Comparison of ENCODE assay signal across 8 cellular contexts in the genomic region with DNA sequence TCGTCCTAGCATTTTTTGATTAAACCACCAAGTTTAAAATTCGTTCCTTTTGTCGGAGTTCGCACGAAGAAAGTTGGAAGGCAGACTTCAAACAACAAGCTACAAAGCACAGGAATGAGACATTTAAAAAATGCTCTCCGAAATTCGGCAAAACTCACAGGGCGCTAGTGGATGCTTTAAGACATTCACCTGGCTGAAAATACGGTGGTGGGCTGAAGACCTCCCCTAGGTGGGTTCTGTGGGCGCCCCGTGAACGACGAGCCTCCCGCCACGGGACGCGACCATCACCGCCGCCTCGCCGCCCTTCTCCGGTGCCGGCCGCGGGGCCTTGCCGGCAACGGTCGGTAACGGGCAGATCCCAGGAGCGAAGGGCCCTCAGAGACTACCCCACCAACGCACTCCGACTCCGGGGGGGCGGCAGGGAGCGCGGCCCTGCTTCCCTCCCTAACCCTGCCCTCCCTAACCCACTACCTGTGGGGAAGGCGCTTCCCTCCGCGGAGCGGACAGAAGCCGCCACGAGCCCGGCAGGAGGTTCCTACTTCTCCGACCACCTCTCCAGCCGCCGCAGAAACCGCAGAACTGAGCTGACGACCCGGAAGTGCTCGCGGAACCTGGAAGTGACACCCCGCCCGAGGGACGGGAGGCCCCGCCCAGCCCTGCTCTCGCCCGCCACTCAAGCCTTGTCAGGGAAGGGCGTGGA. TPM values are rescaled to one million over a fixed set of nuclear protein-coding genes. Genes with fewer than 3 reads are reported as not detected.
DNase-seq lines count a peak whose midpoint lies in the region; ATAC-seq and TF ChIP-seq lines count a peak whose summit lies in the region.

A gene with protein sequence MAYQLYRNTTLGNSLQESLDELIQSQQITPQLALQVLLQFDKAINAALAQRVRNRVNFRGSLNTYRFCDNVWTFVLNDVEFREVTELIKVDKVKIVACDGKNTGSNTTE (minus strand): TSS at position 581 of the 700 bp plus-strand sequence. CDS start 5,238 bp downstream, outside the sequence.

- peaks cover 10% of the 10 kb centered on the region for H3K4me1 Mint-ChIP-seq in T-helper 17 cell

- DNase-seq in NCI-H187 (lab: John Stamatoyannopoulos, UW) = peak; percentile 77 to 87
- peak; percentile 85 to 92 (median 88) for DNase-seq in T-helper 17 cell
- DNase-seq in amygdala (lab: John Stamatoyannopoulos, UW) = peak; percentile 54 to 95 (median 88)
- DNase-seq in left ventricle myocardium inferior = peak; percentile 94
- DNase-seq in posterior vena cava (ENCODE audit: low spot score) = peak; percentile 98
- DNase-seq in upper lobe of right lung = peak; percentile 98

- intact Hi-C loops in left ventricle myocardium inferior (cut with micrococcal nuclease) = no loop called here
- intact Hi-C loops in posterior vena cava (cut with DNase I) = no loop called here
- intact Hi-C loops in upper lobe of right lung (cut with DNase I) = no loop called here

- TF ChIP-seq CTCF in left ventricle myocardium inferior (IDR thresholded peaks at IDR 0.05; ENCODE audit: borderline replicate concordance) (no peak), upper lobe of right lung (IDR thresholded peaks at IDR 0.05) (no peak)

- H3K4me3 Mint-ChIP-seq in T-helper 17 cell = peak within 1 kb of the TSS; percentile 92

- H3K27me3 ChIP-seq in left ventricle myocardium inferior (ENCODE audit: low read depth) = no peaks in the 10 kb centered on the region
- no peaks in the 10 kb centered on the region for H3K27me3 ChIP-seq in upper lobe of right lung

- no peak within 1 kb of the TSS for H3K27ac Mint-ChIP-seq in T-helper 17 cell

- H3K4me3 ChIP-seq in left ventricle myocardium inferior (peak within 1 kb of the TSS; percentile 97), upper lobe of right lung (peak within 1 kb of the TSS; percentile 93)

- H3K36me3 Mint-ChIP-seq in T-helper 17 cell (ENCODE audit: low read depth) = peaks cover 4% of the 10 kb centered on the region

- no peaks in the 10 kb centered on the region for H3K27me3 Mint-ChIP-seq in T-helper 17 cell

- no peaks in the 10 kb centered on the region for H3K9me3 ChIP-seq in T-helper 17 cell (ENCODE audit: control insufficient read depth, low read length, poor library complexity, severe bottlenecking)
- H3K9me3 ChIP-seq in left ventricle myocardium inferior (replicated peaks) = peaks cover 5% of the 10 kb centered on the region
- H3K9me3 ChIP-seq in upper lobe of right lung = no peaks in the 10 kb centered on the region

- H3K4me1 ChIP-seq in left ventricle myocardium inferior (peaks cover 55% of the 10 kb centered on the region), upper lobe of right lung (peaks cover 19% of the 10 kb centered on the region)

- peaks cover 24% of the 10 kb centered on the region for H3K36me3 ChIP-seq in left ventricle myocardium inferior
- H3K36me3 ChIP-seq in upper lobe of right lung = peaks cover 21% of the 10 kb centered on the region

- peak; percentile 97 for ATAC-seq in GM18502 (IDR thresholded peaks at IDR 0.05; ENCODE audit: poor library complexity, unreplicated experiment)
- peak; percentile 98 for ATAC-seq in HG02943 (IDR thresholded peaks at IDR 0.05; ENCODE audit: low read depth, unreplicated experiment)
- ATAC-seq in T-helper 17 cell = peak; percentile 99
- ATAC-seq in upper lobe of right lung = peak; percentile 99

- peak within 1 kb of the TSS; percentile 86 for H3K27ac ChIP-seq in left ventricle myocardium inferior (replicated peaks)
- H3K27ac ChIP-seq in upper lobe of right lung = peak within 1 kb of the TSS; percentile 88

RNA-seq across cellular contexts. Expression of the gene that starts here (rescaled TPM):
- total RNA-seq in T-helper 17 cell (10 to 100 TPM; 48.0 to 57.2 TPM), left ventricle myocardium inferior (126 TPM), posterior vena cava (10 to 100 TPM; 91.1 to 98.2 TPM), upper lobe of right lung (73.6 TPM)

Comparison
In these comparisons a context has a peak if more than half of its experiments do, and no peak if none do; other contexts are left out.
1. Peak in every context shown above with its lines: DNase-seq, ATAC-seq, H3K4me3 ChIP-seq and H3K27ac ChIP-seq.